Comparison of ENCODE assay signal across 19 cellular contexts in the genomic region with DNA sequence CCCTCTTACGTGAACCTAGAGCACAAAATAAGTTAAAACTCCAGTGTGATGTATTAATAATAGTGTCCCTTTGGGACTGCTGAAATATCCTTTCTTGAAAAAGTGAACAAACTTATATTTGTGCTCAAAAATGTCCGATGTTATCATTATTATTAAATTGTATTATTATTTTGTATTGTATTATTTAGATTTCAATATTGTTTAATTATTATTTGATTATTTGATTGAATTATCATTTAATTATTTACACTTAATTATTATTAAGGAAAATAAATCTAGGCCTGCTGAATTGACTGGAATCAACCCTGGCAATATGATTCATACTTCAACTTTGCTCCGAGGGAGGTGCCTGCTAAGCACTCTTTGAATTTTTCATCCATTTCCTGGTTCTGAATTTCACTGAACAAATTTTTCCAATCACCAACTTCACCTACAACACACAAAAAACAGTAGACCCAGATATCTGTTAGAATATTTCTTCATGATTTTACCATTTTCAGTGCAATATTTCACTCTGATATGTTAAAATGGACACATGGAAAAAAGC. TPM values are rescaled to one million over a fixed set of nuclear protein-coding genes. Genes with fewer than 3 reads are reported as not detected.
DNase-seq lines count a peak whose midpoint lies in the region; ATAC-seq, FAIRE-seq and TF ChIP-seq lines count a peak whose summit lies in the region.
"Had no signal": no experiment of that assay in that cellular context is flagged by ENCODE, and none has a peak within 500 bp of the region (broad histone marks: within the 10 kb centered on the region; RNA-seq: fewer than 3 reads in every experiment).

No MANE protein-coding gene starts in this region.

- peaks cover 22% of the 10 kb centered on the region for H3K36me3 Mint-ChIP-seq in WTC11

- DNase-seq in GM23248 (peak; percentile 36), WTC11 (ENCODE audit: low spot score) (no peak), frontal cortex (ENCODE audit: low spot score in 2 of 2) (no peak), NCI-H1105 (lab: John Stamatoyannopoulos, UW) (no peak), NCI-H187 treated with DMSO at 0.1 percent for 48 hours (lab: John Stamatoyannopoulos, UW) (no peak)
- no peak for DNase-seq in stimulated activated CD4-positive, alpha-beta T cell treated with anti-CD3 and anti-CD28 coated beads, Interleukin-2, amount 100 ng/mL, for 24 hours
- DNase-seq: activated CD4-positive, CD25-positive, alpha-beta regulatory T cell treated with anti-CD3 and anti-CD28 coated beads, Interleukin-2, amount 50 U/mL, for 72 hours; heart right ventricle; KG1; NCI-H1417 treated with DMSO at 0.1 percent for 48 hours; tibial artery had no signal

- TF ChIP-seq CTCF in WTC11 (IDR thresholded peaks at IDR 0.05) (no peak), parathyroid adenoma (IDR thresholded peaks at IDR 0.05) (no peak)

- POLR2A ChIA-PET in WTC11 (lab: Charles Lee): no interaction called here

- CTCF ChIA-PET in WTC11 (lab: Charles Lee): interaction anchor here (0.6 to 1.7 kb wide), 8 partner anchors 9 to 84 kb away, joined by 3 to 6 read pairs (median 4); a partner anchor contains a TSS

- H3K9ac ChIP-seq in GM23248 (no peak overlapping the region), parathyroid adenoma (no peak overlapping the region)

- no peak overlapping the region for H3K4me3 ChIP-seq in GM23248
- no peak overlapping the region for H3K4me3 ChIP-seq in parathyroid adenoma (ENCODE audit: low read depth, low read length)
- H3K4me3 ChIP-seq: heart right ventricle, tibial artery had no signal

- H3K36me3 ChIP-seq in GM23248 (ENCODE audit: low read depth): no peaks in the 10 kb centered on the region
- H3K36me3 ChIP-seq in parathyroid adenoma (ENCODE audit: control insufficient read depth, insufficient read depth, low read length): no peaks in the 10 kb centered on the region
- H3K36me3 ChIP-seq: heart right ventricle, tibial artery had no signal

- H3K4me1 ChIP-seq in GM23248 (ENCODE audit: insufficient read depth) (0 out of 2 replicates have a peak, but pooled peaks cover 5% of the 10 kb centered on the region), parathyroid adenoma (no peaks in the 10 kb centered on the region)
- H3K4me1 ChIP-seq: tibial artery had no signal

- FAIRE-seq in frontal cortex (lab: Jason Lieb, UNC): peak; percentile 64

- H3K9me3 ChIP-seq in GM23248 (ENCODE audit: low read depth): no peaks in the 10 kb centered on the region
- no peaks in the 10 kb centered on the region for H3K9me3 ChIP-seq in parathyroid adenoma (ENCODE audit: control insufficient read depth, low read length)

- no peaks in the 10 kb centered on the region for H3K27me3 Mint-ChIP-seq in WTC11 (ENCODE audit: low read depth)
- H3K27me3 Mint-ChIP-seq: dendritic cell treated with granulocyte-macrophage colony-stimulating factor and Interleukin-4, amounts not matched to agents 40 ng/mL and 50 ng/mL, for 4 days had no signal

- no peaks in the 10 kb centered on the region for H4K20me1 ChIP-seq in GM23248 (ENCODE audit: insufficient read depth)

- H3K4me1 Mint-ChIP-seq in WTC11: peaks cover 7% of the 10 kb centered on the region

- H3K9me3 Mint-ChIP-seq in WTC11: peaks cover 26% of the 10 kb centered on the region

- H3K4me3 Mint-ChIP-seq in WTC11: no peak overlapping the region
- H3K4me3 Mint-ChIP-seq: CD14-positive monocyte; dendritic cell treated with granulocyte-macrophage colony-stimulating factor and Interleukin-4, amounts not matched to agents 40 ng/mL and 50 ng/mL, for 4 days had no signal

- H2AFZ ChIP-seq in GM23248 (peak overlapping the region; percentile 76), parathyroid adenoma (peak overlapping the region; percentile 50)

- H3K79me2 ChIP-seq in GM23248 (ENCODE audit: insufficient read depth) (no peaks in the 10 kb centered on the region), parathyroid adenoma (no peaks in the 10 kb centered on the region)

- WGBS in GM23248 (ENCODE audit: low coverage in 1 of 2, low lambda C conversion rate in 2 of 2, missing lambda C conversion rate in 2 of 2), 2 experiments: 83 to 87% methylated on average over 3 of the region's 3 CpGs

- ATAC-seq in WTC11: no peak
- ATAC-seq in HG02885 (IDR thresholded peaks at IDR 0.05; ENCODE audit: poor library complexity, unreplicated experiment): no peak

- H3K27ac Mint-ChIP-seq in WTC11: no peak overlapping the region; the same call in 1 of the 2 replicates
- H3K27ac Mint-ChIP-seq: CD14-positive monocyte; dendritic cell treated with granulocyte-macrophage colony-stimulating factor and Interleukin-4, amounts not matched to agents 40 ng/mL and 50 ng/mL, for 4 days had no signal

- H3F3A ChIP-seq in GM23248 (ENCODE audit: insufficient read depth): no peaks in the 10 kb centered on the region

- in situ Hi-C loops in GM23248 (cut with MboI): no loop called here

- H3K9me2 ChIP-seq in GM23248 (ENCODE audit: insufficient read depth): no peaks in the 10 kb centered on the region

- H3K27ac ChIP-seq in GM23248 (no peak overlapping the region), parathyroid adenoma (no peak overlapping the region)
- H3K27ac ChIP-seq: heart right ventricle, HL-60, tibial artery had no signal

- H3K4me2 ChIP-seq in GM23248 (ENCODE audit: unreplicated experiment) (no peak overlapping the region), parathyroid adenoma (ENCODE audit: low read length) (no peak overlapping the region)

- no peaks in the 10 kb centered on the region for H3K27me3 ChIP-seq in GM23248 (replicated peaks; ENCODE audit: insufficient read depth)
- H3K27me3 ChIP-seq in parathyroid adenoma (ENCODE audit: control insufficient read depth, insufficient read depth, low read length): no peaks in the 10 kb centered on the region
- H3K27me3 ChIP-seq: heart right ventricle, tibial artery had no signal

TF ChIP-seq in WTC11, 78 proteins besides CTCF, POLR2A, EP300 and RAD21:
- TF ChIP-seq HMGA2 (CRISPR knock-in tag; IDR thresholded peaks at IDR 0.05) (peak; percentile 99), TP53 (CRISPR knock-in tag; IDR thresholded peaks at IDR 0.05) (no peak)

RNA-seq across cellular contexts. Expression of a gene that starts 10.9 kb away (rescaled TPM):
- 30.9 and 63.1 TPM in 2 replicates for total RNA-seq in GM23248 (2014; rRNA removed; shearing (Covaris generic))
- polyA plus RNA-seq in GM23248 (2016; fragmentation: Nextera tagmentation; extraction: Ambion mirVana): 35.9 and 43.8 TPM in 2 replicates
- total RNA-seq in WTC11 (2021): 34.2 to 42.3 TPM (median 40.7 TPM) in 3 replicates
- 50.1 TPM for total RNA-seq in frontal cortex

RNA-seq across cellular contexts. Expression of a gene that starts 20.8 kb away (rescaled TPM):
- not detected in 2 replicates for total RNA-seq in GM23248 (2014; rRNA removed; shearing (Covaris generic))
- not detected in 2 replicates for polyA plus RNA-seq in GM23248 (2016; fragmentation: Nextera tagmentation; extraction: Ambion mirVana)
- total RNA-seq in WTC11 (2021) (not detected in 3 replicates), frontal cortex (not detected)
- total RNA-seq: esophagus mucosa, heart right ventricle, omental fat pad, skeletal muscle tissue had no signal
- polyA plus RNA-seq: CD14-positive monocyte, heart right ventricle had no signal

RNA-seq across cellular contexts. Expression of a gene that starts 28.6 kb away (rescaled TPM):
- total RNA-seq in GM23248 (2014; rRNA removed; shearing (Covaris generic)): 13.2 and 19.0 TPM in 2 replicates
- 37.7 and 39.9 TPM in 2 replicates for polyA plus RNA-seq in GM23248 (2016; fragmentation: Nextera tagmentation; extraction: Ambion mirVana)
- total RNA-seq in WTC11 (2021) (123 to 136 TPM (median 129 TPM) in 3 replicates), frontal cortex (22.8 TPM)
